Comparison of ENCODE assay signal across 20 cellular contexts in genomic region chr3:195805181-195805580, GRCh38. TPM values are rescaled to one million over a fixed set of nuclear protein-coding genes. Genes with fewer than 3 reads are reported as not detected.
DNase-seq lines count a peak whose midpoint lies in the region; ATAC-seq, FAIRE-seq and TF ChIP-seq lines count a peak whose summit lies in the region.
"Had no signal": no experiment of that assay in that cellular context is flagged by ENCODE, and none has a peak within 500 bp of the region (broad histone marks: within the 10 kb centered on the region; RNA-seq: fewer than 3 reads in every experiment).

No MANE protein-coding gene starts in this region.

- H2BK120ac ChIP-seq in mesendoderm (ENCODE audit: low read depth, low read length), result no peak overlapping the region

- no peak for TF ChIP-seq POLR2A in GM12891 (IDR thresholded peaks at IDR 0.05; ENCODE audit: low read depth, low read length)

- no peaks in the 10 kb centered on the region for H3K9me3 Mint-ChIP-seq in stimulated activated naive CD8-positive, alpha-beta T cell treated with anti-CD3 and anti-CD28 coated beads, Interleukin-15, Interleukin-2, amounts not matched to agents 100 ng/mL and 50 ng/mL, for 24 hours
- no peaks in the 10 kb centered on the region for H3K9me3 Mint-ChIP-seq in activated T-helper 17 cell treated with anti-CD3 and anti-CD28 coated beads, Interleukin-2, amount 50 U/mL, for 72 hours
- H3K9me3 Mint-ChIP-seq: dendritic cell treated with granulocyte-macrophage colony-stimulating factor and Interleukin-4, amounts not matched to agents 40 ng/mL and 50 ng/mL, for 4 days had no signal

- FAIRE-seq in GM12891 (lab: Jason Lieb, UNC), result no peak
- FAIRE-seq: GM12892 had no signal

- H3K4me3 ChIP-seq in mesendoderm (ENCODE audit: low read length), result no peak overlapping the region
- H3K4me3 ChIP-seq: adrenal gland, GM23248, ovary, right atrium auricular region had no signal

- intact Hi-C loops in sciatic nerve (cut with DNase I), result no loop called here

- H3K4me1 Mint-ChIP-seq in stimulated activated naive CD8-positive, alpha-beta T cell treated with anti-CD3 and anti-CD28 coated beads, Interleukin-15, Interleukin-2, amounts not matched to agents 100 ng/mL and 50 ng/mL, for 24 hours (ENCODE audit: low read depth), result peaks cover 37% of the 10 kb centered on the region
- H3K4me1 Mint-ChIP-seq in activated T-helper 17 cell treated with anti-CD3 and anti-CD28 coated beads, Interleukin-2, amount 50 U/mL, for 72 hours, result peaks cover 49% of the 10 kb centered on the region

- H3K79me2 ChIP-seq in mesendoderm (ENCODE audit: control insufficient read depth, insufficient read depth, low read length), result no peaks in the 10 kb centered on the region

- no peak overlapping the region for H2BK15ac ChIP-seq in mesendoderm (replicated peaks; ENCODE audit: low read depth)

- no peak overlapping the region for H3K4ac ChIP-seq in mesendoderm (ENCODE audit: low read depth, low read length)

- no peak for ATAC-seq in stimulated activated naive CD8-positive, alpha-beta T cell treated with anti-CD3 and anti-CD28 coated beads, Interleukin-15, Interleukin-2, amounts not matched to agents 100 U/mL and 50 U/mL, for 24 hours
- no peak for ATAC-seq in activated T-helper 17 cell treated with anti-CD3 and anti-CD28 coated beads, Interleukin-2, amount 50 U/mL, for 72 hours (replicated peaks)
- ATAC-seq in sciatic nerve, result no peak
- no peak for ATAC-seq in HG03196 (IDR thresholded peaks at IDR 0.05; ENCODE audit: unreplicated experiment)

- H3K27me3 ChIP-seq in mesendoderm (ENCODE audit: insufficient read depth, low read length, poor library complexity), result no peaks in the 10 kb centered on the region
- H3K27me3 ChIP-seq: adrenal gland, ovary, right atrium auricular region had no signal

- no peak overlapping the region for H3K4me2 ChIP-seq in mesendoderm (ENCODE audit: low read length)

- H4K5ac ChIP-seq in mesendoderm (ENCODE audit: low read length), result no peak overlapping the region

- no CpG with 5 or more reads among the region's 14 CpGs for WGBS in mesendoderm (ENCODE audit: extremely low coverage, insufficient coverage, low lambda C conversion rate)

- DNase-seq in stimulated activated naive CD8-positive, alpha-beta T cell treated with anti-CD3 and anti-CD28 coated beads, Interleukin-15, Interleukin-2, amounts not matched to agents 100 U/mL and 50 U/mL, for 24 hours, result no peak
- DNase-seq in mesendoderm (no peak), hypothalamus (lab: John Stamatoyannopoulos, UW) (no peak), sciatic nerve (ENCODE audit: low spot score) (no peak), GM12891 (ENCODE audit: insufficient read length, low spot score) (no peak)
- DNase-seq: GM23248, hippocampal formation, NCI-H774, ovary, Right ventricle myocardium superior had no signal

- H3K36me3 ChIP-seq in mesendoderm (ENCODE audit: control insufficient read depth, insufficient read depth, low read length), result no peaks in the 10 kb centered on the region
- H3K36me3 ChIP-seq: adrenal gland, ovary, right atrium auricular region had no signal

- H3K56ac ChIP-seq in mesendoderm (ENCODE audit: low read length), result peak overlapping the region; percentile 11

- peak overlapping the region; percentile 60 for H3K27ac Mint-ChIP-seq in stimulated activated naive CD8-positive, alpha-beta T cell treated with anti-CD3 and anti-CD28 coated beads, Interleukin-15, Interleukin-2, amounts not matched to agents 100 ng/mL and 50 ng/mL, for 24 hours
- H3K27ac Mint-ChIP-seq in activated T-helper 17 cell treated with anti-CD3 and anti-CD28 coated beads, Interleukin-2, amount 50 U/mL, for 72 hours, result peak overlapping the region; percentile 78
- H3K27ac Mint-ChIP-seq: dendritic cell treated with granulocyte-macrophage colony-stimulating factor and Interleukin-4, amounts not matched to agents 40 ng/mL and 50 ng/mL, for 4 days had no signal

- H3K18ac ChIP-seq in mesendoderm (ENCODE audit: low read length), result no peak overlapping the region

- H3K4me3 Mint-ChIP-seq in stimulated activated naive CD8-positive, alpha-beta T cell treated with anti-CD3 and anti-CD28 coated beads, Interleukin-15, Interleukin-2, amounts not matched to agents 100 ng/mL and 50 ng/mL, for 24 hours, result no peak overlapping the region
- peak overlapping the region; percentile 66 for H3K4me3 Mint-ChIP-seq in activated T-helper 17 cell treated with anti-CD3 and anti-CD28 coated beads, Interleukin-2, amount 50 U/mL, for 72 hours
- H3K4me3 Mint-ChIP-seq: dendritic cell treated with granulocyte-macrophage colony-stimulating factor and Interleukin-4, amounts not matched to agents 40 ng/mL and 50 ng/mL, for 4 days had no signal

- H3K27me3 Mint-ChIP-seq in stimulated activated naive CD8-positive, alpha-beta T cell treated with anti-CD3 and anti-CD28 coated beads, Interleukin-15, Interleukin-2, amounts not matched to agents 100 ng/mL and 50 ng/mL, for 24 hours, result peaks cover 29% of the 10 kb centered on the region
- peaks cover 4% of the 10 kb centered on the region for H3K27me3 Mint-ChIP-seq in activated T-helper 17 cell treated with anti-CD3 and anti-CD28 coated beads, Interleukin-2, amount 50 U/mL, for 72 hours

- no peak overlapping the region for H3K23ac ChIP-seq in mesendoderm (ENCODE audit: low read length)

- H3K9ac ChIP-seq in mesendoderm (ENCODE audit: low read length), result no peak overlapping the region
- H3K9ac ChIP-seq: GM23248 had no signal

- H4K8ac ChIP-seq in mesendoderm (ENCODE audit: low read depth, low read length), result no peak overlapping the region

- peak overlapping the region; percentile 44 for H2AK5ac ChIP-seq in mesendoderm (ENCODE audit: low read length)

- H3K27ac ChIP-seq in mesendoderm (ENCODE audit: low read depth, low read length), result no peak overlapping the region
- H3K27ac ChIP-seq: adrenal gland, GM23248, ovary had no signal

- no peaks in the 10 kb centered on the region for H3K36me3 Mint-ChIP-seq in stimulated activated naive CD8-positive, alpha-beta T cell treated with anti-CD3 and anti-CD28 coated beads, Interleukin-15, Interleukin-2, amounts not matched to agents 100 ng/mL and 50 ng/mL, for 24 hours (ENCODE audit: low read depth)
- no peaks in the 10 kb centered on the region for H3K36me3 Mint-ChIP-seq in activated T-helper 17 cell treated with anti-CD3 and anti-CD28 coated beads, Interleukin-2, amount 50 U/mL, for 72 hours (ENCODE audit: low read depth)

- H2BK5ac ChIP-seq in mesendoderm (ENCODE audit: low read length), result no peak overlapping the region

- H3K79me1 ChIP-seq in mesendoderm (ENCODE audit: low read length), result no peaks in the 10 kb centered on the region

- peaks cover 3% of the 10 kb centered on the region for H3K4me1 ChIP-seq in mesendoderm (ENCODE audit: control insufficient read depth, low read depth, low read length)

TF ChIP-seq in GM12891, 5 proteins besides CTCF, POLR2A, EP300 and RAD21:
- TF ChIP-seq POU2F2 (IDR thresholded peaks at IDR 0.05; ENCODE audit: low read depth, low read length), result no peak
- no peak for TF ChIP-seq PAX5 (IDR thresholded peaks at IDR 0.05; ENCODE audit: insufficient read depth, low read length, severe bottlenecking)
- TF ChIP-seq POLR2AphosphoS5 (IDR thresholded peaks at IDR 0.05; ENCODE audit: low read depth, low read length), result no peak
- no peak for TF ChIP-seq SPI1 (IDR thresholded peaks at IDR 0.05; ENCODE audit: low read depth, low read length)
- TF ChIP-seq TAF1 (IDR thresholded peaks at IDR 0.05; ENCODE audit: low read depth, low read length), result no peak

RNA-seq across cellular contexts. Expression of gene MUC4, which starts 6.5 kb away (rescaled TPM):
- 1 to 10 TPM; 2.4 to 3.1 TPM for total RNA-seq in activated T-helper 17 cell treated with anti-CD3 and anti-CD28 coated beads, Interleukin-2, amount 50 U/mL, for 72 hours
- polyA plus RNA-seq in mesendoderm (2013, experiment 1 of 2), result 0.24 TPM
- 0.27 TPM for polyA plus RNA-seq in mesendoderm (2013, experiment 2 of 2)
- total RNA-seq in sciatic nerve, result 0.31 TPM
- 1.2 TPM for polyA plus RNA-seq in GM12891 (2012; ENCODE audit: low read depth, missing spikeins)
- total RNA-seq: fibroblast of villous mesenchyme, GM23248, lung microvascular endothelial cell, myocyte, Right ventricle myocardium superior had no signal
- polyA plus RNA-seq: GM23248 had no signal
